14 cellular contexts compared by ENCODE assay signal in genomic region chr2:161417428-161418274, GRCh38. TPM values are rescaled to one million over a fixed set of nuclear protein-coding genes. Genes with fewer than 3 reads are reported as not detected.
A peak's percentile ranks its signal among the peaks of the same experiment; 100 is the strongest.
DNase-seq lines count a peak whose midpoint lies in the region; ATAC-seq lines count a peak whose summit lies in the region.
"Had no signal": no experiment of that assay in that cellular context is flagged by ENCODE, and none has a peak within 500 bp of the region (broad histone marks: within the 10 kb centered on the region; RNA-seq: fewer than 3 reads in every experiment).

No MANE protein-coding gene starts in this region.

- ATAC-seq in CD4-positive, CD25-positive, alpha-beta regulatory T cell (ENCODE audit: low read depth in 2 of 2) = no peak
- ATAC-seq in naive thymus-derived CD8-positive, alpha-beta T cell = no peak
- ATAC-seq in T-cell (replicated peaks in 1 of 4) = no peak

- H3K27me3 ChIP-seq in CD4-positive, CD25-positive, alpha-beta regulatory T cell (ENCODE audit: control insufficient read depth, insufficient read depth, low read length) = peaks cover 45% of the 10 kb centered on the region

- H3K27ac ChIP-seq in CD4-positive, CD25-positive, alpha-beta regulatory T cell (ENCODE audit: insufficient read depth, low read length, poor library complexity, severe bottlenecking) = no peak overlapping the region
- H3K27ac ChIP-seq: cardiac muscle cell, sigmoid colon had no signal

- peaks cover 85% of the 10 kb centered on the region for H3K27me3 Mint-ChIP-seq in CD4-positive, CD25-positive, alpha-beta regulatory T cell
- H3K27me3 Mint-ChIP-seq in activated T-helper 1 cell treated with anti-CD3 and anti-CD28 coated beads, Interleukin-12 subunit alpha, Interleukin-12 subunit beta, Interleukin-2, Interleukin-4 antibody, amounts not matched to agents 30 ng/mL and 10 ng/mL and 1 ng/mL, durations not matched to agents 14 hours and 24 hours and 36 hours (ENCODE audit: insufficient read depth) = peaks cover 82% of the 10 kb centered on the region
- peaks cover 69 to 93% (median 80%) of the 10 kb centered on the region in 5 donors for H3K27me3 Mint-ChIP-seq in naive thymus-derived CD8-positive, alpha-beta T cell
- H3K27me3 Mint-ChIP-seq in T-cell = peaks cover 80 to 81% of the 10 kb centered on the region in 2 donors

- H3K4me3 Mint-ChIP-seq in CD4-positive, CD25-positive, alpha-beta regulatory T cell = peak overlapping the region in 3 of 4 donors; percentile 43 to 76 (median 67)
- peak overlapping the region; percentile 32 for H3K4me3 Mint-ChIP-seq in activated T-helper 1 cell treated with anti-CD3 and anti-CD28 coated beads, Interleukin-12 subunit alpha, Interleukin-12 subunit beta, Interleukin-2, Interleukin-4 antibody, amounts not matched to agents 30 ng/mL and 10 ng/mL and 1 ng/mL, durations not matched to agents 14 hours and 24 hours and 36 hours
- peak overlapping the region in 9 of 10 donors; percentile 12 to 80 (median 43) for H3K4me3 Mint-ChIP-seq in naive thymus-derived CD8-positive, alpha-beta T cell
- H3K4me3 Mint-ChIP-seq in T-cell = peak overlapping the region in 1 of 3 donors; percentile 85

- H3K4me3 ChIP-seq in CD4-positive, CD25-positive, alpha-beta regulatory T cell (ENCODE audit: low read depth, low read length) = no peak overlapping the region
- H3K4me3 ChIP-seq: sigmoid colon had no signal

- POLR2A ChIA-PET in naive thymus-derived CD8-positive, alpha-beta T cell (lab: Charles Lee) = interaction anchor here (0.6 kb wide), 1 partner anchor 27 kb away, joined by 7 read pairs; no protein-coding TSS in a partner anchor
- POLR2A ChIA-PET in T-cell (lab: Charles Lee) = no interaction called here

- CTCF ChIA-PET in T-cell (lab: Charles Lee) = interaction anchor here in 1 of 2 donors (0.7 kb wide), 2 partner anchors 1094 to 1946 kb away, joined by 3 to 5 read pairs; no protein-coding TSS in a partner anchor

- H3K36me3 Mint-ChIP-seq in CD4-positive, CD25-positive, alpha-beta regulatory T cell = peaks cover 3% of the 10 kb centered on the region
- peaks cover 20% of the 10 kb centered on the region for H3K36me3 Mint-ChIP-seq in activated T-helper 1 cell treated with anti-CD3 and anti-CD28 coated beads, Interleukin-12 subunit alpha, Interleukin-12 subunit beta, Interleukin-2, Interleukin-4 antibody, amounts not matched to agents 30 ng/mL and 10 ng/mL and 1 ng/mL, durations not matched to agents 14 hours and 24 hours and 36 hours (ENCODE audit: low read depth)
- H3K36me3 Mint-ChIP-seq in naive thymus-derived CD8-positive, alpha-beta T cell = peaks cover 3 to 7% (median 5%) of the 10 kb centered on the region in 3 donors
- no peaks in the 10 kb centered on the region for H3K36me3 Mint-ChIP-seq in T-cell

- H3K36me3 ChIP-seq in CD4-positive, CD25-positive, alpha-beta regulatory T cell (ENCODE audit: control insufficient read depth, insufficient read depth, low read length) = no peaks in the 10 kb centered on the region
- H3K36me3 ChIP-seq: cardiac muscle cell, sigmoid colon had no signal

- H3K9me3 ChIP-seq in CD4-positive, CD25-positive, alpha-beta regulatory T cell (ENCODE audit: control insufficient read depth in 2 of 2, low read length in 2 of 2) = no peaks in the 10 kb centered on the region
- H3K9me3 ChIP-seq: sigmoid colon had no signal

- H3K9me3 Mint-ChIP-seq in CD4-positive, CD25-positive, alpha-beta regulatory T cell = peaks cover 0 to 2% (median 0%) of the 10 kb centered on the region in 7 donors
- no peaks in the 10 kb centered on the region for H3K9me3 Mint-ChIP-seq in activated T-helper 1 cell treated with anti-CD3 and anti-CD28 coated beads, Interleukin-12 subunit alpha, Interleukin-12 subunit beta, Interleukin-2, Interleukin-4 antibody, amounts not matched to agents 30 ng/mL and 10 ng/mL and 1 ng/mL, durations not matched to agents 14 hours and 24 hours and 36 hours
- H3K9me3 Mint-ChIP-seq in naive thymus-derived CD8-positive, alpha-beta T cell = peaks cover 0 to 9% (median 0%) of the 10 kb centered on the region in 9 donors
- H3K9me3 Mint-ChIP-seq in T-cell = no peaks in the 10 kb centered on the region

- intact Hi-C loops in activated T-helper 1 cell treated with anti-CD3 and anti-CD28 coated beads, Interleukin-12 subunit alpha, Interleukin-12 subunit beta, Interleukin-2, Interleukin-4 antibody, amounts not matched to agents 30 ng/mL and 10 ng/mL and 1 ng/mL, durations not matched to agents 14 hours and 24 hours and 36 hours (cut with micrococcal nuclease) = loop anchor here (2.0 to 5.0 kb wide), 2 partner anchors 13 to 180 kb away; no protein-coding TSS in a partner anchor

- H3K4me1 ChIP-seq in CD4-positive, CD25-positive, alpha-beta regulatory T cell (ENCODE audit: control insufficient read depth, insufficient read depth, low read length, poor library complexity, severe bottlenecking) = peaks cover 43% of the 10 kb centered on the region

- DNase-seq in CD4-positive, CD25-positive, alpha-beta regulatory T cell = no peak
- DNase-seq in DMS53 (lab: John Stamatoyannopoulos, UW) (peak; percentile 64), NCI-H510A treated with DMSO at 0.1 percent for 48 hours (lab: John Stamatoyannopoulos, UW) (no peak), T-cell (no peak), SK-N-DZ (ENCODE audit: low spot score) (no peak)
- DNase-seq in activated T-helper 1 cell treated with anti-CD3 and anti-CD28 coated beads, Interleukin-12 subunit alpha, Interleukin-12 subunit beta, Interleukin-2, Interleukin-4 antibody, amounts not matched to agents 30 ng/mL and 10 ng/mL and 1 ng/mL, durations not matched to agents 14 hours and 24 hours and 36 hours (ENCODE audit: low spot score) = no peak
- DNase-seq in naive thymus-derived CD8-positive, alpha-beta T cell = no peak
- DNase-seq in activated CD4-positive, CD25-positive, alpha-beta regulatory T cell treated with anti-CD3 and anti-CD28 coated beads, Interleukin-2, amount 50 U/mL, for 72 hours = no peak
- DNase-seq: activated gamma-delta T cell treated with Interleukin-2 at 50 U/mL for 16 hours, kidney glomerular epithelial cell, sigmoid colon had no signal

- peaks cover 10 to 61% (median 41%) of the 10 kb centered on the region in 4 donors for H3K4me1 Mint-ChIP-seq in CD4-positive, CD25-positive, alpha-beta regulatory T cell
- peaks cover 59% of the 10 kb centered on the region for H3K4me1 Mint-ChIP-seq in activated T-helper 1 cell treated with anti-CD3 and anti-CD28 coated beads, Interleukin-12 subunit alpha, Interleukin-12 subunit beta, Interleukin-2, Interleukin-4 antibody, amounts not matched to agents 30 ng/mL and 10 ng/mL and 1 ng/mL, durations not matched to agents 14 hours and 24 hours and 36 hours (ENCODE audit: low read depth)
- H3K4me1 Mint-ChIP-seq in naive thymus-derived CD8-positive, alpha-beta T cell = peaks cover 31 to 63% (median 47%) of the 10 kb centered on the region in 4 donors
- peaks cover 49 to 52% (median 51%) of the 10 kb centered on the region in 3 donors for H3K4me1 Mint-ChIP-seq in T-cell

- H3K27ac Mint-ChIP-seq in CD4-positive, CD25-positive, alpha-beta regulatory T cell = no peak overlapping the region
- peak overlapping the region; percentile 22 for H3K27ac Mint-ChIP-seq in activated T-helper 1 cell treated with anti-CD3 and anti-CD28 coated beads, Interleukin-12 subunit alpha, Interleukin-12 subunit beta, Interleukin-2, Interleukin-4 antibody, amounts not matched to agents 30 ng/mL and 10 ng/mL and 1 ng/mL, durations not matched to agents 14 hours and 24 hours and 36 hours
- H3K27ac Mint-ChIP-seq in naive thymus-derived CD8-positive, alpha-beta T cell = no peak overlapping the region
- H3K27ac Mint-ChIP-seq in T-cell = no peak overlapping the region
- H3K27ac Mint-ChIP-seq: CD14-positive monocyte had no signal

RNA-seq across cellular contexts. Expression of gene TBR1, which starts 1.6 kb away (rescaled TPM):
- 0.32 TPM for total RNA-seq in CD4-positive, CD25-positive, alpha-beta regulatory T cell
- polyA plus RNA-seq in CD4-positive, CD25-positive, alpha-beta regulatory T cell = not detected
- total RNA-seq in activated T-helper 1 cell treated with anti-CD3 and anti-CD28 coated beads, Interleukin-12 subunit alpha, Interleukin-12 subunit beta, Interleukin-2, Interleukin-4 antibody, amounts not matched to agents 30 ng/mL and 10 ng/mL and 1 ng/mL, durations not matched to agents 14 hours and 24 hours and 36 hours = 0.05 TPM in 1 of 2 replicates, not detected in the other
- not detected for total RNA-seq in naive thymus-derived CD8-positive, alpha-beta T cell
- polyA plus RNA-seq in naive thymus-derived CD8-positive, alpha-beta T cell = not detected
- total RNA-seq in T-cell = not detected
- polyA plus RNA-seq in SK-N-DZ (2014; cell fraction: cytosol; rRNA removed) = not detected in 2 replicates
- 0.13 TPM in 1 of 2 replicates, not detected in the other for polyA plus RNA-seq in SK-N-DZ (2014; cell fraction: nucleus; rRNA removed)
- total RNA-seq: glomerular endothelial cell, sigmoid colon had no signal
- polyA plus RNA-seq: cardiac muscle cell, CD14-positive monocyte, sigmoid colon had no signal
